ENCODE assay signal across 9 cellular contexts in genomic region chr2:199484927-199485326, GRCh38. TPM values are rescaled to one million over a fixed set of nuclear protein-coding genes. Genes with fewer than 3 reads are reported as not detected.
DNase-seq lines count a peak whose midpoint lies in the region; FAIRE-seq and TF ChIP-seq lines count a peak whose summit lies in the region.
"Had no signal": no experiment of that assay in that cellular context is flagged by ENCODE, and none has a peak within 500 bp of the region (broad histone marks: within the 10 kb centered on the region; RNA-seq: fewer than 3 reads in every experiment).

No MANE protein-coding gene starts in this region.

- H2BK5ac ChIP-seq in H1 (ENCODE audit: low read depth, low read length), result no peak overlapping the region

- no peak for TF ChIP-seq EP300 in H1 (IDR thresholded peaks at IDR 0.05; ENCODE audit: borderline replicate concordance in 1 of 2, low read depth in 2 of 2, low read length in 2 of 2)

- no peak overlapping the region for H3K4ac ChIP-seq in H1 (replicated peaks; ENCODE audit: insufficient read length, low read depth, low read length)

- H3K36me3 ChIP-seq in OCI-LY1 (ENCODE audit: insufficient read depth, low read length) (no peaks in the 10 kb centered on the region), H1 (ENCODE audit: control insufficient read depth in 2 of 4, insufficient read depth in 4 of 4, low read length in 3 of 4) (no peaks in the 10 kb centered on the region)

- POLR2A ChIA-PET in H1 (lab: Charles Lee; ENCODE audit: partially characterized antibody), result no interaction called here

- no peaks in the 10 kb centered on the region for H3K9me2 ChIP-seq in OCI-LY1 (ENCODE audit: low read depth, low read length)

- H3K79me1 ChIP-seq in H1 (ENCODE audit: low read depth, low read length), result no peaks in the 10 kb centered on the region

- H2BK120ac ChIP-seq in H1 (replicated peaks; ENCODE audit: low read depth, low read length), result no peak overlapping the region

- H4K8ac ChIP-seq in H1 (ENCODE audit: extremely low read depth, insufficient read depth, low read length), result no peak overlapping the region

- H2AFZ ChIP-seq in OCI-LY1 (ENCODE audit: low read length) (no peak overlapping the region), H1 (ENCODE audit: low read length) (no peak overlapping the region)

- no peak overlapping the region for H3K27ac Mint-ChIP-seq in activated CD4-positive, alpha-beta T cell treated with anti-CD3 and anti-CD28 coated beads, Interleukin-2, amount 10 ng/mL, durations not matched to agents 24 days and 14 days

- H2AK5ac ChIP-seq in H1 (ENCODE audit: low read depth, low read length), result no peak overlapping the region

- in situ Hi-C loops in ACHN (cut with HindIII; ENCODE audit: low pct_ligation_motif_present, low pct_unique_long_range_greater_than_20kb, low sequenced_read_pairs), result no loop called here

- TF ChIP-seq POLR2A in H1 (IDR thresholded peaks at IDR 0.05; ENCODE audit: control extremely low read depth in 1 of 2, low read depth in 2 of 2, low read length in 2 of 2), result no peak
- TF ChIP-seq POLR2A in GM12892 (IDR thresholded peaks at IDR 0.05; ENCODE audit: low read depth, low read length), result no peak

- H4K5ac ChIP-seq in H1 (ENCODE audit: insufficient read length, low read depth, low read length), result no peak overlapping the region

- H3K27me3 Mint-ChIP-seq in activated CD4-positive, alpha-beta T cell treated with anti-CD3 and anti-CD28 coated beads, Interleukin-2, amount 10 ng/mL, durations not matched to agents 24 days and 14 days, result peaks cover 3% of the 10 kb centered on the region

- peak; percentile 36 for DNase-seq in ACHN
- DNase-seq in ELR (ENCODE audit: low read depth), result peak; percentile 54
- no peak for DNase-seq in H1 (ENCODE audit: low read depth in 1 of 2, low spot score in 2 of 2)
- DNase-seq in stimulated activated CD4-positive, alpha-beta T cell treated with anti-CD3 and anti-CD28 coated beads, Interleukin-12 subunit alpha, Interleukin-12 subunit beta, amount 100 ng/mL, for 4 hours, result no peak
- DNase-seq in activated CD4-positive, alpha-beta T cell treated with anti-CD3 and anti-CD28 coated beads, Interleukin-2, amount 10 ng/mL, durations not matched to agents 24 days and 14 days, result no peak
- DNase-seq in HPDE6-E6E7 (ENCODE audit: extremely low spot score), result no peak
- no peak for DNase-seq in GM12892 (ENCODE audit: insufficient read length)
- DNase-seq: NCI-H2081 treated with DMSO at 0.1 percent for 48 hours had no signal

- no peaks in the 10 kb centered on the region for H3F3A ChIP-seq in OCI-LY1 (ENCODE audit: insufficient read depth, low read length)

- H3K23me2 ChIP-seq in H1 (ENCODE audit: low read depth, low read length), result no peaks in the 10 kb centered on the region

- no peak overlapping the region for H2BK12ac ChIP-seq in H1 (ENCODE audit: low read depth, low read length)

- H3K9me3 ChIP-seq in OCI-LY1 (ENCODE audit: low read length) (no peaks in the 10 kb centered on the region), H1 (ENCODE audit: insufficient read depth in 2 of 2, low read depth in 1 of 2, low read length in 1 of 2) (no peaks in the 10 kb centered on the region)

- H3K56ac ChIP-seq in H1 (replicated peaks; ENCODE audit: insufficient read length, low read depth, low read length), result no peak overlapping the region

- no peak overlapping the region for H4K91ac ChIP-seq in H1 (replicated peaks; ENCODE audit: insufficient read length, low read length)

- no peak overlapping the region for H3K4me2 ChIP-seq in OCI-LY1 (ENCODE audit: low read length)
- H3K4me2 ChIP-seq in H1 (ENCODE audit: insufficient read depth in 1 of 2, low read depth in 2 of 2, low read length in 2 of 2), result no peak overlapping the region

- no peak overlapping the region for H3K18ac ChIP-seq in H1 (ENCODE audit: extremely low read depth, low read length)

- H3K4me1 ChIP-seq in OCI-LY1 (ENCODE audit: insufficient read depth, low read length, severe bottlenecking) (peaks cover 47% of the 10 kb centered on the region), H1 (replicated peaks in 1 of 4; ENCODE audit: control insufficient read depth in 3 of 4, insufficient read depth in 4 of 4, low read length in 3 of 4) (0 out of 7 replicates have a peak, but pooled peaks cover 0 to 2% (median 0%) of the 10 kb centered on the region in 4 experiments)

- H2BK15ac ChIP-seq in H1 (ENCODE audit: low read length), result no peak overlapping the region

- peak; percentile 70 to 79 for TF ChIP-seq RAD21 in H1 (IDR thresholded peaks at IDR 0.05 in 1 of 2, conservative IDR thresholded peaks at IDR 0.05 in 1 of 2; ENCODE audit: low read depth in 2 of 2, low read length in 2 of 2)

- H3K27ac ChIP-seq in OCI-LY1 (ENCODE audit: low read depth, low read length, poor library complexity, severe bottlenecking) (peak overlapping the region; percentile 71), H1 (ENCODE audit: low read depth, low read length) (no peak overlapping the region)

- TF ChIP-seq CTCF in OCI-LY1 (IDR thresholded peaks at IDR 0.05; ENCODE audit: low read length) (peak; percentile 89), H1 (IDR thresholded peaks at IDR 0.05; ENCODE audit: control extremely low read depth in 1 of 3, insufficient read depth in 1 of 3, low read depth in 1 of 3, low read length in 3 of 3) (peak; percentile 26 to 49 (median 43))

- H2BK20ac ChIP-seq in H1 (ENCODE audit: low read length), result no peak overlapping the region

- H4K20me1 ChIP-seq in OCI-LY1 (ENCODE audit: insufficient read depth, low read length), result no peaks in the 10 kb centered on the region
- H4K20me1 ChIP-seq in H1 (replicated peaks in 1 of 2; ENCODE audit: control insufficient read depth in 1 of 2, insufficient read depth in 2 of 2, low read length in 2 of 2), result no peaks in the 10 kb centered on the region

- H3K23ac ChIP-seq in H1 (ENCODE audit: insufficient read length), result no peak overlapping the region

- CTCF ChIA-PET in H1 (lab: Charles Lee; ENCODE audit: partially characterized antibody), result interaction anchor here (0.6 to 14.8 kb wide), 34 partner anchors 8 to 1185 kb away, joined by 3 to 298 read pairs (median 4); no protein-coding TSS in a partner anchor

- FAIRE-seq in H1 (lab: Jason Lieb, UNC) (no peak), GM12892 (lab: Jason Lieb, UNC) (no peak)

- WGBS in H1 (ENCODE audit: extremely low coverage in 1 of 2, insufficient coverage in 1 of 2, insufficient read length in 1 of 2, insufficient replicate concordance in 2 of 2, low coverage in 1 of 2, low lambda C conversion rate in 2 of 2, missing lambda C conversion rate in 1 of 2), 2 experiments, result 82% methylated on average over 1 of the region's 1 CpG; no CpG with 5 or more reads in 1 of the 2 experiments

- intact Hi-C loops in activated CD4-positive, alpha-beta T cell treated with anti-CD3 and anti-CD28 coated beads, Interleukin-2, amount 10 ng/mL, durations not matched to agents 24 days and 14 days (cut with micrococcal nuclease), result no loop called here

- no peaks in the 10 kb centered on the region for H3K79me2 ChIP-seq in OCI-LY1 (ENCODE audit: insufficient read depth, low read length)
- H3K79me2 ChIP-seq in H1 (ENCODE audit: control insufficient read depth in 1 of 2, insufficient read depth in 2 of 2, low read length in 2 of 2), result no peaks in the 10 kb centered on the region

- H3K4me3 ChIP-seq in OCI-LY1 (ENCODE audit: low read depth, low read length, poor library complexity, severe bottlenecking) (no peak overlapping the region), H1 (ENCODE audit: extremely low read depth in 1 of 4, insufficient read depth in 2 of 4, low read depth in 3 of 4, low read length in 4 of 4) (no peak overlapping the region)

- no peak overlapping the region for H3K14ac ChIP-seq in H1 (ENCODE audit: insufficient read length)

- H3K27me3 ChIP-seq in OCI-LY1 (ENCODE audit: insufficient read depth, low read length) (no peaks in the 10 kb centered on the region), H1 (replicated peaks in 1 of 4; ENCODE audit: control insufficient read depth in 3 of 4, extremely low read depth in 1 of 4, insufficient read depth in 3 of 4, low read length in 3 of 4) (no peaks in the 10 kb centered on the region)

- H3K9me3 Mint-ChIP-seq in activated CD4-positive, alpha-beta T cell treated with anti-CD3 and anti-CD28 coated beads, Interleukin-2, amount 10 ng/mL, durations not matched to agents 24 days and 14 days, result no peaks in the 10 kb centered on the region

- no peaks in the 10 kb centered on the region for H3K36me3 Mint-ChIP-seq in activated CD4-positive, alpha-beta T cell treated with anti-CD3 and anti-CD28 coated beads, Interleukin-2, amount 10 ng/mL, durations not matched to agents 24 days and 14 days (ENCODE audit: low read depth)

- H3K4me3 Mint-ChIP-seq in activated CD4-positive, alpha-beta T cell treated with anti-CD3 and anti-CD28 coated beads, Interleukin-2, amount 10 ng/mL, durations not matched to agents 24 days and 14 days, result no peak overlapping the region

- H3K4me1 Mint-ChIP-seq in activated CD4-positive, alpha-beta T cell treated with anti-CD3 and anti-CD28 coated beads, Interleukin-2, amount 10 ng/mL, durations not matched to agents 24 days and 14 days, result no peaks in the 10 kb centered on the region

- H3K9ac ChIP-seq in OCI-LY1 (ENCODE audit: low read length), result no peak overlapping the region
- H3K9ac ChIP-seq in H1 (replicated peaks in 1 of 4; ENCODE audit: extremely low read depth in 1 of 4, low read depth in 3 of 4, low read length in 3 of 4), result no peak overlapping the region

TF ChIP-seq in H1, 55 proteins besides CTCF, POLR2A, EP300 and RAD21 (continues in another document):
- TF ChIP-seq E2F6 (IDR thresholded peaks at IDR 0.05), result 0 out of 2 replicates have a peak, but pooled peaks have one; percentile 35

RNA-seq across cellular contexts. Expression of gene SATB2, which starts 27.2 kb away (rescaled TPM):
- total RNA-seq in H1 (2021; fragmentation: NEBNext Ultra II Directional; extraction: Animal tissue kit (Norgen Biotek cat#: 25700)), result 5.1 and 5.7 TPM in 2 replicates
- polyA plus RNA-seq in H1 (2011; rRNA removed), result 1.3 and 1.4 TPM in 2 replicates
- 1.6 TPM for polyA plus RNA-seq in H1 (2011; cell fraction: cytosol; rRNA removed)
- 4.4 TPM for polyA plus RNA-seq in H1 (2011; cell fraction: nucleus; rRNA removed)
- 1.4 to 3.3 TPM (median 2.1 TPM) in 4 replicates for polyA plus RNA-seq in H1 (2012, experiment 1 of 2)
- polyA plus RNA-seq in H1 (2012, experiment 2 of 2), result 0.41 TPM
- polyA plus RNA-seq in H1 (2013, experiment 1 of 2), result 2.7 TPM
- polyA plus RNA-seq in H1 (2013, experiment 2 of 2), result 2.7 TPM
- polyA minus RNA-seq in H1 (2011; rRNA and poly(A)+ RNA removed), result 4.3 and 6.1 TPM in 2 replicates
- 2.6 TPM for polyA minus RNA-seq in H1 (2011; cell fraction: cytosol; rRNA and poly(A)+ RNA removed)
- polyA minus RNA-seq in H1 (2011; cell fraction: nucleus; rRNA and poly(A)+ RNA removed), result 12.3 TPM
- total RNA-seq in activated CD4-positive, alpha-beta T cell treated with anti-CD3 and anti-CD28 coated beads, Interleukin-2, amount 10 ng/mL, durations not matched to agents 24 days and 14 days, result 0.07 TPM in 1 of 2 replicates, not detected in the other
- not detected for polyA plus RNA-seq in GM12892 (2012; ENCODE audit: missing spikeins)

Comparison
In these comparisons a context has a peak if more than half of its experiments do, and no peak if none do; other contexts are left out.
1. DNase-seq: peak in ACHN (single experiment) and ELR (single experiment); none in H1 (0 of 2), stimulated activated CD4-positive, alpha-beta T cell treated with anti-CD3 and anti-CD28 coated beads, Interleukin-12 subunit alpha, Interleukin-12 subunit beta, amount 100 ng/mL, for 4 hours (single experiment), activated CD4-positive, alpha-beta T cell treated with anti-CD3 and anti-CD28 coated beads, Interleukin-2, amount 10 ng/mL, durations not matched to agents 24 days and 14 days (single experiment), HPDE6-E6E7 (single experiment) and GM12892 (single experiment).